Comparison of ENCODE assay signal across 9 cellular contexts in genomic region chr2:219278655-219279150, GRCh38. TPM values are rescaled to one million over a fixed set of nuclear protein-coding genes. Genes with fewer than 3 reads are reported as not detected.
DNase-seq lines count a peak whose midpoint lies in the region; ATAC-seq and TF ChIP-seq lines count a peak whose summit lies in the region.
"Had no signal": no experiment of that assay in that cellular context is flagged by ENCODE, and none has a peak within 500 bp of the region (broad histone marks: within the 10 kb centered on the region; RNA-seq: fewer than 3 reads in every experiment).

No MANE protein-coding gene starts in this region.

- no peak for ATAC-seq in activated CD8-positive, alpha-beta memory T cell treated with anti-CD3 and anti-CD28 coated beads, Interleukin-2, amount 10 ng/mL, durations not matched to agents 7 days and 5 days
- ATAC-seq in left lung = peak; percentile 57
- no peak for ATAC-seq in HG03196 (IDR thresholded peaks at IDR 0.05; ENCODE audit: unreplicated experiment)

- H3K4me3 ChIP-seq in left lung (peak overlapping the region; percentile 78 to 85), tibial nerve (peak overlapping the region; percentile 6 to 95 (median 75))

- H3K4me1 ChIP-seq in left lung (peaks cover 15 to 39% of the 10 kb centered on the region in 2 donors), tibial nerve (peaks cover 0 to 55% (median 28%) of the 10 kb centered on the region in 4 donors)

- H3K4me1 Mint-ChIP-seq in activated CD8-positive, alpha-beta memory T cell treated with anti-CD3 and anti-CD28 coated beads, Interleukin-2, amount 10 ng/mL, durations not matched to agents 7 days and 5 days = peaks cover 32% of the 10 kb centered on the region

- H3K27me3 Mint-ChIP-seq in activated CD8-positive, alpha-beta memory T cell treated with anti-CD3 and anti-CD28 coated beads, Interleukin-2, amount 10 ng/mL, durations not matched to agents 7 days and 5 days = no peaks in the 10 kb centered on the region

- no peak for DNase-seq in activated CD8-positive, alpha-beta memory T cell treated with anti-CD3 and anti-CD28 coated beads, Interleukin-2, amount 10 ng/mL, durations not matched to agents 7 days and 5 days
- DNase-seq in activated CD8-positive, alpha-beta memory T cell treated with anti-CD3 and anti-CD28 coated beads, Interleukin-2, amount 50 U/mL, for 4 hours = no peak
- DNase-seq in left lung (no peak), tibial nerve (ENCODE audit: low spot score in 2 of 2) (no peak), midbrain (lab: John Stamatoyannopoulos, UW) (no peak)
- no peak for DNase-seq in stimulated activated naive CD4-positive, alpha-beta T cell treated with Interleukin-2 at 50 U/mL for 16 hours (lab: John Stamatoyannopoulos, UW)

- no peaks in the 10 kb centered on the region for H3K27me3 ChIP-seq in left lung
- no peaks in the 10 kb centered on the region for H3K27me3 ChIP-seq in tibial nerve

- intact Hi-C loops in left lung (cut with DNase I) = no loop called here

- H3K9me3 ChIP-seq in left lung = no peaks in the 10 kb centered on the region
- H3K9me3 ChIP-seq in tibial nerve = no peaks in the 10 kb centered on the region

- peak overlapping the region; percentile 94 for H3K4me3 Mint-ChIP-seq in activated CD8-positive, alpha-beta memory T cell treated with anti-CD3 and anti-CD28 coated beads, Interleukin-2, amount 10 ng/mL, durations not matched to agents 7 days and 5 days

- H3K27ac ChIP-seq in angular gyrus (ENCODE audit: low read depth, low read length) = peak overlapping the region; percentile 99
- peak overlapping the region; percentile 99 for H3K27ac ChIP-seq in left lung
- H3K27ac ChIP-seq in tibial nerve = peak overlapping the region; percentile 94 to 100 (median 100)

- WGBS in tibial nerve, 2 donors = 10 to 19% methylated on average over 9 of the region's 9 CpGs

- TF ChIP-seq EP300 in tibial nerve (IDR thresholded peaks at IDR 0.05) = no peak

- peak overlapping the region; percentile 95 for H3K27ac Mint-ChIP-seq in activated CD8-positive, alpha-beta memory T cell treated with anti-CD3 and anti-CD28 coated beads, Interleukin-2, amount 10 ng/mL, durations not matched to agents 7 days and 5 days

- TF ChIP-seq POLR2A in tibial nerve (IDR thresholded peaks at IDR 0.05) = no peak

- TF ChIP-seq CTCF in left lung (IDR thresholded peaks at IDR 0.05) = no peak
- no peak for TF ChIP-seq CTCF in tibial nerve (IDR thresholded peaks at IDR 0.05)

- H3K36me3 Mint-ChIP-seq in activated CD8-positive, alpha-beta memory T cell treated with anti-CD3 and anti-CD28 coated beads, Interleukin-2, amount 10 ng/mL, durations not matched to agents 7 days and 5 days = peaks cover 12% of the 10 kb centered on the region

- H3K36me3 ChIP-seq in left lung = peaks cover 0 to 29% of the 10 kb centered on the region in 2 donors
- H3K36me3 ChIP-seq in tibial nerve = peaks cover 0 to 33% (median 0%) of the 10 kb centered on the region in 3 donors

- CTCF ChIA-PET in activated CD8-positive, alpha-beta memory T cell treated with anti-CD3 and anti-CD28 coated beads, Interleukin-2, amount 10 ng/mL, durations not matched to agents 7 days and 5 days (lab: Charles Lee) = interaction anchor here (0.6 to 14.8 kb wide), 31 partner anchors 10 to 381 kb away, joined by 3 to 260 read pairs (median 4); partner anchors contain the start of genes GLB1L, NHEJ1, STK16 and TUBA4A

- H3K9me3 Mint-ChIP-seq in activated CD8-positive, alpha-beta memory T cell treated with anti-CD3 and anti-CD28 coated beads, Interleukin-2, amount 10 ng/mL, durations not matched to agents 7 days and 5 days (ENCODE audit: low read depth) = no peaks in the 10 kb centered on the region

RNA-seq across cellular contexts. Expression of gene DNAJB2, which starts 0.5 kb away (rescaled TPM):
- 10 to 100 TPM; 48.2 to 49.0 TPM for total RNA-seq in activated CD8-positive, alpha-beta memory T cell treated with anti-CD3 and anti-CD28 coated beads, Interleukin-2, amount 10 ng/mL, durations not matched to agents 7 days and 5 days
- total RNA-seq in left lung = 10 to 100 TPM; 54.2 to 97.4 TPM
- 100 to 1,000 TPM in 3 of 4 donors, 10 to 100 TPM in 1; 95.7 to 106 (median 102) TPM for total RNA-seq in tibial nerve

RNA-seq across cellular contexts. Expression of gene TUBA4A, which starts 25.0 kb away (rescaled TPM):
- 100 to 1,000 TPM; 244 to 337 TPM for total RNA-seq in activated CD8-positive, alpha-beta memory T cell treated with anti-CD3 and anti-CD28 coated beads, Interleukin-2, amount 10 ng/mL, durations not matched to agents 7 days and 5 days
- total RNA-seq in left lung (10 to 100 TPM; 65.0 to 84.0 TPM), tibial nerve (10 to 100 TPM in 1 of 4 donors, 1 to 10 TPM in 3; 8.0 to 24.6 (median 9.4) TPM)

RNA-seq across cellular contexts. Expression of gene TUBA4B, which starts 25.7 kb away (rescaled TPM):
- not detected for total RNA-seq in activated CD8-positive, alpha-beta memory T cell treated with anti-CD3 and anti-CD28 coated beads, Interleukin-2, amount 10 ng/mL, durations not matched to agents 7 days and 5 days
- total RNA-seq in left lung (1 to 10 TPM in 1 of 2 donors, not detected in 1; 3.0 TPM), tibial nerve (not detected)
- total RNA-seq: activated CD8-positive, alpha-beta memory T cell treated with anti-CD3 and anti-CD28 coated beads for 36 hours had no signal

RNA-seq across cellular contexts. Expression of gene PTPRN, which starts 30.5 kb away (rescaled TPM):
- under 1 TPM in 1 of 2 experiments, not detected in 1; 0.28 TPM for total RNA-seq in activated CD8-positive, alpha-beta memory T cell treated with anti-CD3 and anti-CD28 coated beads, Interleukin-2, amount 10 ng/mL, durations not matched to agents 7 days and 5 days
- total RNA-seq in left lung = 1 to 10 TPM in 1 of 2 donors, not detected in 1; 1.4 TPM
- not detected for total RNA-seq in tibial nerve

RNA-seq across cellular contexts. Expression of gene STK16, which starts 33.4 kb away (rescaled TPM):
- 10 to 100 TPM; 37.3 to 41.7 TPM for total RNA-seq in activated CD8-positive, alpha-beta memory T cell treated with anti-CD3 and anti-CD28 coated beads, Interleukin-2, amount 10 ng/mL, durations not matched to agents 7 days and 5 days
- 10 to 100 TPM; 23.9 to 26.3 TPM for total RNA-seq in left lung
- 10 to 100 TPM in 3 of 4 donors, 1 to 10 TPM in 1; 9.6 to 17.7 (median 15.3) TPM for total RNA-seq in tibial nerve
